Comparison of ENCODE assay signal across 8 cellular contexts in the genomic region with DNA sequence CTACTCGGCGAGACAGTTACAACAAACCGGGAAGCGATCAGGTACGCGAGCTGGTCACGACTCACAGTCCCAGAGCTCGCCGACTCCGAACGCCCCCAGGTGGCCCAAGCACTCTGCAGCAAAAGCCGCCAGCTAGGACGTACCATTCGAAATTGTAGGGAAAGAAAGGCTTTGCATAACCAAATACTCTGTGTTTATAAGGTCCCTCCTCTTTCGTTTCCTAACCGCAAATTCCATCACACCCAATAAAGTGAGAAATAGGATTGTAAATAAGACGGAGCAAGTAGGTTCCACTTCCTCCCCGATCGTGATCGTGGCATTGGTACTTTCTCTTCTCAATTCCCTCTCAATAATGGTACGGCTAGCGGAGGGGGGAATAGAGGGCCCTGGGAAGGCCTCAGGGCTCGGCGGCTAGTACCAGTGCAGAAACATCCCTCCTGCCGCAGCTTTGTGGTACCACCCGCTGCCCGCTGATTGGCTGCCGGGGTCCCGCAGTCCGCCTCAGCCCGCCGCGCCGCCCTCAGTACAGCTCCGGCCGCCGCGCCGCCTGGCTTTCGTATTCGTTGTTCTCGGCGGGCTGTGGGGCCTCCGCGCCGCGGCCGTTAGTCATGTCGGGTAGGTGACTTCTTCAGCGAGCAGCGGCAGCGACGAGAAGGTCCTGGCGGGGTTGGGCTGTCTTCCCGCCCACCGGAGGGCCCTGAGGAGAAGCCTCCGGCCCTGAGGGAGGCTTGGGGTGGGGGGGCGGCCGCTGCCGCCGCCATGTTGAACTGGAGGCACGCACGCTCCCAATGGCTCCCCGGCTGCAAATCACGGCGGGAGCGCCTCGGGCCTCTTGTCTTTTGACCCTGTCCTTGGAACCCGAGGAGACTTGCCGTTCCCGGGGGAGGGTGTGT. TPM values are rescaled to one million over a fixed set of nuclear protein-coding genes. Genes with fewer than 3 reads are reported as not detected.
DNase-seq lines count a peak whose midpoint lies in the region; ATAC-seq, FAIRE-seq and TF ChIP-seq lines count a peak whose summit lies in the region.

Gene TAF15 (plus strand): TSS at position 523 of the 893 bp plus-strand sequence. CDS start 86 bp downstream, at position 609.

- H3K4me3 ChIP-seq in BJ (ENCODE audit: low read depth, low read length) = peak within 1 kb of the TSS; percentile 71

- POLR2A ChIA-PET in BJ (lab: Charles Lee) = interaction anchor here (0.7 to 0.8 kb wide), 4 partner anchors 45 to 1364 kb away, joined by 3 to 5 read pairs (median 3); no protein-coding TSS in a partner anchor

- no peaks in the 10 kb centered on the region for H3K36me3 ChIP-seq in BJ (ENCODE audit: control insufficient read depth, insufficient read depth, low read length)

- peak; percentile 73 for ATAC-seq in HG03457 (IDR thresholded peaks at IDR 0.05; ENCODE audit: unreplicated experiment)

- no peak for FAIRE-seq in GM19239 (lab: Jason Lieb, UNC)

- TF ChIP-seq CTCF in BJ (IDR thresholded peaks at IDR 0.05; ENCODE audit: insufficient read depth, low read depth, low read length) = peak; percentile 91

- DNase-seq in BJ (ENCODE audit: low read depth) (peak; percentile 94), GM19239 (ENCODE audit: insufficient read length, low spot score) (peak; percentile 79), NCI-H524 (lab: John Stamatoyannopoulos, UW) (peak; percentile 91 to 96)
- DNase-seq in activated CD4-positive, alpha-beta T cell treated with anti-CD3 and anti-CD28 coated beads for 4 hours = peak; percentile 91 to 95
- peak; percentile 88 for DNase-seq in stimulated activated CD4-positive, alpha-beta T cell treated with anti-CD3 and anti-CD28 coated beads, Interleukin-1b, Interleukin-23, amount 100 ng/mL, for 4 hours (ENCODE audit: low read depth in 2 of 2)

- CTCF ChIA-PET in BJ (lab: Yijun Ruan, JAX) = interaction anchor here (0.7 to 11.2 kb wide), 22 partner anchors 8 to 1169 kb away, joined by 3 to 425 read pairs (median 4); partner anchors contain the start of genes C17orf50 and MMP28

- H3K27me3 ChIP-seq in BJ (ENCODE audit: control insufficient read depth, insufficient read depth, low read length) (no peaks in the 10 kb centered on the region), layer of hippocampus (ENCODE audit: control insufficient read depth, insufficient read depth, low read length) (no peaks in the 10 kb centered on the region)

- peak within 1 kb of the TSS; percentile 99 for H3K27ac ChIP-seq in cingulate gyrus (ENCODE audit: low read depth, low read length)
- H3K27ac ChIP-seq in layer of hippocampus (ENCODE audit: low read depth, low read length) = peak within 1 kb of the TSS; percentile 87

RNA-seq across cellular contexts. Expression of gene TAF15, which starts in this region (rescaled TPM):
- polyA plus RNA-seq in BJ (2011; rRNA removed) = 27.4 and 49.6 TPM in 2 replicates
- 28.7 and 35.9 TPM in 2 replicates for polyA minus RNA-seq in BJ (2011; rRNA and poly(A)+ RNA removed)

Comparison
In these comparisons a context has a peak if more than half of its experiments do, and no peak if none do; other contexts are left out.
1. Peak in every context shown above with its lines: DNase-seq, ATAC-seq, H3K4me3 ChIP-seq and H3K27ac ChIP-seq.